Comparison of ENCODE assay signal across 8 cellular contexts in the genomic region with DNA sequence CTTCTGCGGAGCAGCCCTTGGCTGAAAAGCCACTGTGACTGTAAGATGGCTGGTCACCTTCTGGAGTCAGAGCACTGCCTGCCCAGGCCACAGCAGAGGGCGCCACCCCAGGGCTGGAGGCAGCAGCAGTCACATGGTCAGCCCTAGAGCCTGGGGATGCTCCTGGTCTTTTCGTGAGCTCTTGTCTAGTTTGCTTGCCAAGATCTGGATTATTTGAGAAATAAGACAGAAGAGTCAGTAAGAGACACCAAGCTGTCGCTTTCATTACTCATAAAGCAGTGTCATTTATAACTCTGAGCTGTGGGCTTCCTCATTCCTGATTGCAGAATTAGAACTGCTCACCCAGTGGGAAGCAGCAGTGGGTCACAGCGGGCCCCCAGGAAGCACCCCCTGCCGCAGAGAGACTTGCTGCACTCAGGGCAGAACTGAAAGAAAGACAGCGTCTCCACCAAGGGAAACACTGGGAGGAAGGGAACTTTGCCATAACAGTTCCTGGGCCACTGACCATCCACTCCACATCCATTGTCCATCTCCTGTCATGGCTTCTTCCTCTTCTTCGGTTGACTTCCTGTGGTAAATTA. TPM values are rescaled to one million over a fixed set of nuclear protein-coding genes. Genes with fewer than 3 reads are reported as not detected.
A peak's percentile ranks its signal among the peaks of the same experiment; 100 is the strongest.
DNase-seq lines count a peak whose midpoint lies in the region; ATAC-seq and TF ChIP-seq lines count a peak whose summit lies in the region.

No MANE protein-coding gene starts in this region.

- CTCF ChIA-PET in Panc1 (lab: Charles Lee): no interaction called here

- H3K36me3 Mint-ChIP-seq in brain: peaks cover 45% of the 10 kb centered on the region

- no peak overlapping the region for H3K4me3 Mint-ChIP-seq in brain

- peak; percentile 58 for DNase-seq in GM10266 (ENCODE audit: extremely low spot score)
- DNase-seq in Panc1 (ENCODE audit: low read depth, low spot score): no peak
- DNase-seq in inferior parietal cortex (ENCODE audit: extremely low spot score): peak; percentile 55
- DNase-seq in stimulated activated naive CD8-positive, alpha-beta T cell treated with anti-CD3 and anti-CD28 coated beads, Interleukin-15, Interleukin-2, amounts not matched to agents 100 U/mL and 50 U/mL, for 24 hours: peak; percentile 42
- DNase-seq in stimulated activated naive CD4-positive, alpha-beta T cell (lab: John Stamatoyannopoulos, UW): no peak

- H3K27ac ChIP-seq in 22Rv1 (peak overlapping the region; percentile 62), Panc1 (ENCODE audit: low read length) (no peak overlapping the region)

- no peaks in the 10 kb centered on the region for H3K9me3 ChIP-seq in Panc1 (ENCODE audit: control insufficient read depth, insufficient read depth, low read depth, low read length)

- no peaks in the 10 kb centered on the region; the same call in 1 of the 2 replicates for H3K36me3 ChIP-seq in Panc1 (ENCODE audit: control insufficient read depth, insufficient read depth, low read length)

- H3K27me3 ChIP-seq in Panc1 (ENCODE audit: control insufficient read depth, insufficient read depth, low read length): no peaks in the 10 kb centered on the region

- in situ Hi-C loops in Panc1 (cut with HindIII; ENCODE audit: low pct_unique_long_range_greater_than_20kb, low sequenced_read_pairs): no loop called here

- no peaks in the 10 kb centered on the region for H3K9me3 Mint-ChIP-seq in brain

- H3K4me1 Mint-ChIP-seq in brain: peaks cover 25% of the 10 kb centered on the region

- ATAC-seq in Panc1: peak; percentile 83
- ATAC-seq in stimulated activated naive CD8-positive, alpha-beta T cell treated with anti-CD3 and anti-CD28 coated beads, Interleukin-15, Interleukin-2, amounts not matched to agents 100 U/mL and 50 U/mL, for 24 hours: peak; percentile 68
- ATAC-seq in GM18873 (IDR thresholded peaks at IDR 0.05; ENCODE audit: low FRiP score, unreplicated experiment): no peak

- no TSS peak for BruUV-seq in Panc1 (replicated peaks; lab: Mats Ljungman, UMichigan)

- H3K27me3 Mint-ChIP-seq in brain: no peaks in the 10 kb centered on the region

- H3K27ac Mint-ChIP-seq in brain: peak overlapping the region in 3 of 5 experiments; percentile 9 to 69 (median 41)

- peaks cover 12% of the 10 kb centered on the region for H3K4me1 ChIP-seq in Panc1 (ENCODE audit: control insufficient read depth, insufficient read depth, low read length)

- H3K4me3 ChIP-seq in Panc1 (ENCODE audit: low read depth in 2 of 2, low read length in 2 of 2): no peak overlapping the region

- intact Hi-C loops in Panc1 (cut with micrococcal nuclease; ENCODE audit: unreplicated experiment): no loop called here

- TF ChIP-seq CTCF in 22Rv1 (IDR thresholded peaks at IDR 0.05) (peak; percentile 84), GM10266 (IDR thresholded peaks at IDR 0.05; ENCODE audit: control insufficient read depth, insufficient read depth, low read depth, missing control alignments) (peak; percentile 71), Panc1 (IDR thresholded peaks at IDR 0.05) (no peak; the same call in 1 of the 2 replicates), brain (conservative IDR thresholded peaks at IDR 0.05) (peak in 1 of 2 experiments; percentile 41)

- POLR2A ChIA-PET in Panc1 (lab: Charles Lee): no interaction called here

RNA-seq across cellular contexts. Expression of gene PPP6R2, which starts 56.7 kb away (rescaled TPM):
- 52.8 TPM for total RNA-seq in Panc1 (2021; ENCODE audit: unreplicated experiment)
- polyA plus RNA-seq in Panc1 (2012; ENCODE audit: insufficient read length): 63.7 TPM
- 32.0 TPM for polyA plus RNA-seq in brain (ENCODE audit: insufficient read depth, low read depth, low replicate concordance)

Comparison
In these comparisons a context has a peak if more than half of its experiments do, and no peak if none do; other contexts are left out.
1. DNase-seq: peak in GM10266 (single experiment), inferior parietal cortex (single experiment) and stimulated activated naive CD8-positive, alpha-beta T cell treated with anti-CD3 and anti-CD28 coated beads, Interleukin-15, Interleukin-2, amounts not matched to agents 100 U/mL and 50 U/mL, for 24 hours (single experiment); none in Panc1 (single experiment) and stimulated activated naive CD4-positive, alpha-beta T cell (0 of 6).